In the genomic region with DNA sequence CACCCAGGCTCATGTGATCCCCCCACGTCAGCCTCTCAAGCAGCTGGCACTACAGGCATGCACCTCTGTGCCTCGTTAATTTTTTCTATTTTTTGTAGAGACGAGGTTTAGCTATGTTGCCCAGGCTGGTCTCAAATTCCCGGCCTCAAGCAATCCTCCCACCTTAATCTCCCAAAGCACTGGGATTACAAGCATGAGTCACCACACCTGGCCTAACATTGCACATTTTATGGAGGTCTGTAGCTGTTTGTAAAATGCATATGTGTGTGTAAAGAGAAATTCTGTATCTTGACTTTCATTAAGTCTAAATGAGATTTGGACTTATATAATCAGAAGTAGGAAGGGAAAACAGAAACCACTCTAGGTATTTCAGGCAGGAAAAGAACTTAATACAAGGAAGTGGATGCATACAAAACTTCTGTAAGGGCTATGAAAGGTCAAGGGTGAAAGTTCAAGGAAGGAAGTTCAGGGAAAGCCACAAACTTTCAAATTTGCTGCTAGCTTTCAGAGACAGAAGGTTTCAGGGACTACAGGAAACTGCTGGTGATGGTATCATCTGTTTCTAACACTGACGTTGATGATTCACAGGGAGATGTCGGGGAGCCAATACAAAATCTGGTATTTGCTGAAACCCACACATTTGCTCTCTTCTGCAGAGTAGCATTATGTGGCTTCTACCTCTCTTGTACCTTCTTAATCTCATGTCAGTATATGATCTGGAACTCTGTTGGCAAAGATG, we compare ENCODE assay signal across 1 cellular context.
TF ChIP-seq lines count a peak whose summit lies in the region.

No MANE protein-coding gene starts in this region.

TF ChIP-seq in GM23338, 12 proteins besides CTCF, POLR2A, EP300 and RAD21 (continued from another document):
- TF ChIP-seq ZNF462 (CRISPR knock-in tag; IDR thresholded peaks at IDR 0.05) (no peak), JUNB (IDR thresholded peaks at IDR 0.05; ENCODE audit: unreplicated experiment) (no peak), EZH2 (IDR thresholded peaks at IDR 0.05; ENCODE audit: low read depth, unreplicated experiment) (no peak), CREB1 (CRISPR knock-in tag; IDR thresholded peaks at IDR 0.05; ENCODE audit: low read depth) (no peak), POLR2AphosphoS5 (IDR thresholded peaks at IDR 0.05; ENCODE audit: low read depth) (no peak), STAT1 (IDR thresholded peaks at IDR 0.05; ENCODE audit: unreplicated experiment) (no peak), ZNF331 (CRISPR knock-in tag; IDR thresholded peaks at IDR 0.05; ENCODE audit: low read depth) (no peak), EZH2phosphoT487 (IDR thresholded peaks at IDR 0.05; ENCODE audit: unreplicated experiment) (no peak)
